Comparison of ENCODE assay signal across 14 cellular contexts in the genomic region with DNA sequence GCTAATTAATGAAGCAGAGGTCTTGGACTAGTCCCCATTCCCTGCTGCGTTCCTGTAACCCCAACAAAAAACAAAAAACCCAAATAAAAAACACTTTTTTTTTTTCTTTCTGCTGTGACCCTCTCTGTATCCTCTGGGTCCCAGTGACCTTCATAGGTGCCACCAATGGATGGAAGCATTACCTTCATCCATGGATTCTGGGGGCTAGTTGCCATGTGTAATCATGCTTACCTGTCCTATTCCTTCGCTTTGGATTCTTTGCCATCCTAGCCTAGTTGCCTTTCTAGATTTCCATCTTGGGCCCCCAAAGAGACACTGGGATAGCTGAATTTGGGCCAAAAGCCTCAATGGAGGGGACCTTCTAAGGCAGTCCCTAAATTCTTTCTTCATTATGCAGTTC.
A peak's percentile ranks its signal among the peaks of the same experiment; 100 is the strongest.
DNase-seq lines count a peak whose midpoint lies in the region; ATAC-seq and TF ChIP-seq lines count a peak whose summit lies in the region.
"Had no signal": no experiment of that assay in that cellular context is flagged by ENCODE, and none has a peak within 500 bp of the region (broad histone marks: within the 10 kb centered on the region; RNA-seq: fewer than 3 reads in every experiment).

No MANE protein-coding gene starts in this region.

- no peak overlapping the region for H3K4me3 ChIP-seq in cardiac fibroblast (replicated peaks in 1 of 2; ENCODE audit: low read depth in 2 of 2, low read length in 2 of 2)

- no peak overlapping the region for H3K4me3 Mint-ChIP-seq in HFFc6
- H3K4me3 Mint-ChIP-seq: activated CD4-positive, alpha-beta T cell treated with anti-CD3 and anti-CD28 coated beads, Interleukin-2, amount 10 ng/mL, durations not matched to agents 24 days and 14 days had no signal

- no peaks in the 10 kb centered on the region for H3K36me3 Mint-ChIP-seq in HFFc6 (ENCODE audit: low read depth)

- H3K27me3 Mint-ChIP-seq in HFFc6 (ENCODE audit: insufficient read depth) = no peaks in the 10 kb centered on the region
- H3K27me3 Mint-ChIP-seq: activated CD4-positive, alpha-beta T cell treated with anti-CD3 and anti-CD28 coated beads, Interleukin-2, amount 10 ng/mL, durations not matched to agents 24 days and 14 days had no signal

- no peak overlapping the region for H3K27ac Mint-ChIP-seq in HFFc6
- H3K27ac Mint-ChIP-seq: activated CD4-positive, alpha-beta T cell treated with anti-CD3 and anti-CD28 coated beads, Interleukin-2, amount 10 ng/mL, durations not matched to agents 24 days and 14 days had no signal

- peaks cover 50% of the 10 kb centered on the region for H3K9me3 Mint-ChIP-seq in HFFc6

- ATAC-seq in HG02981 (IDR thresholded peaks at IDR 0.05; ENCODE audit: unreplicated experiment) = no peak
- ATAC-seq: left cardiac atrium had no signal

- TF ChIP-seq CTCF in cardiac fibroblast (IDR thresholded peaks at IDR 0.05; ENCODE audit: low read depth, low read length) = no peak
- no peak for TF ChIP-seq CTCF in HFFc6 (IDR thresholded peaks at IDR 0.05)

- DNase-seq in NCI-H2171 treated with DMSO at 0.1 percent for 48 hours (lab: John Stamatoyannopoulos, UW) (peak; percentile 1), NCI-H2171 (lab: John Stamatoyannopoulos, UW) (no peak), NCI-H1105 (lab: John Stamatoyannopoulos, UW) (peak; percentile 8), cardiac fibroblast (ENCODE audit: low read depth in 2 of 2) (peak; percentile 10 to 15), myocyte (ENCODE audit: low read depth) (peak; percentile 6), HFFc6 (no peak), foreskin melanocyte (no peak)
- DNase-seq: activated CD4-positive, alpha-beta T cell treated with anti-CD3 and anti-CD28 coated beads, Interleukin-2, amount 10 ng/mL, durations not matched to agents 24 days and 14 days; left cardiac atrium; NCI-H510A treated with DMSO at 0.1 percent for 48 hours; Right ventricle myocardium superior; stimulated activated CD4-positive, alpha-beta T cell treated with anti-CD3 and anti-CD28 coated beads, Interleukin-4, amount 100 ng/mL, for 1 hour; T-helper 9 cell had no signal

- H3K4me1 Mint-ChIP-seq in HFFc6 (ENCODE audit: low read depth) = no peaks in the 10 kb centered on the region
- H3K4me1 Mint-ChIP-seq: activated CD4-positive, alpha-beta T cell treated with anti-CD3 and anti-CD28 coated beads, Interleukin-2, amount 10 ng/mL, durations not matched to agents 24 days and 14 days had no signal

Comparison
In these comparisons a context has a peak if more than half of its experiments do, and no peak if none do; other contexts are left out.
1. DNase-seq: peak in NCI-H2171 treated with DMSO at 0.1 percent for 48 hours (single experiment), NCI-H1105 (single experiment), cardiac fibroblast (2 of 2) and myocyte (single experiment); none in NCI-H2171 (single experiment), HFFc6 (single experiment) and foreskin melanocyte (single experiment).